Comparison of ENCODE assay signal across 22 cellular contexts in genomic region chr2:130810490-130810889, GRCh38. TPM values are rescaled to one million over a fixed set of nuclear protein-coding genes. Genes with fewer than 3 reads are reported as not detected.
DNase-seq lines count a peak whose midpoint lies in the region; ATAC-seq and TF ChIP-seq lines count a peak whose summit lies in the region.
"Had no signal": no experiment of that assay in that cellular context is flagged by ENCODE, and none has a peak within 500 bp of the region (broad histone marks: within the 10 kb centered on the region; RNA-seq: fewer than 3 reads in every experiment).

No MANE protein-coding gene starts in this region.

- H3K27me3 Mint-ChIP-seq in chondrocyte (ENCODE audit: low read depth) = peaks cover 32% of the 10 kb centered on the region

- DNase-seq in PC-9 = no peak
- DNase-seq in chondrocyte (ENCODE audit: low spot score) = peak; percentile 35
- DNase-seq in upper lobe of right lung = peak; percentile 39
- no peak for DNase-seq in NCI-H1930 (lab: John Stamatoyannopoulos, UW)
- no peak for DNase-seq in stimulated activated naive CD4-positive, alpha-beta T cell treated with Interleukin-2 at 50 U/mL for 16 hours (lab: John Stamatoyannopoulos, UW)
- DNase-seq: C1 segment of cervical spinal cord; CD4-positive, alpha-beta memory T cell; COR-L47; NCI-H1092 treated with DMSO at 0.1 percent for 48 hours; NCI-H1436; NCI-H187 treated with DMSO at 0.1 percent for 48 hours; NCI-H2107; NCI-H446; NCI-H524 treated with DMSO at 0.1 percent for 48 hours; SK-N-SH; SW 1271; T-helper 17 cell had no signal

- no peak overlapping the region for H3K4me2 ChIP-seq in PC-9
- H3K4me2 ChIP-seq: SK-N-SH had no signal

- H4K20me1 ChIP-seq in PC-9 (ENCODE audit: insufficient read depth) = no peaks in the 10 kb centered on the region

- peaks cover 2% of the 10 kb centered on the region for H3K36me3 Mint-ChIP-seq in chondrocyte (ENCODE audit: low read depth)
- H3K36me3 Mint-ChIP-seq: CD4-positive, alpha-beta memory T cell had no signal

- H3K4me1 Mint-ChIP-seq in chondrocyte (ENCODE audit: low read depth) = no peaks in the 10 kb centered on the region

- H3K9me3 ChIP-seq in PC-9 (ENCODE audit: insufficient read depth, low read depth) (no peaks in the 10 kb centered on the region), upper lobe of right lung (no peaks in the 10 kb centered on the region)
- H3K9me3 ChIP-seq: SK-N-SH had no signal

- H3K27ac Mint-ChIP-seq in chondrocyte (ENCODE audit: unreplicated experiment) = no peak overlapping the region
- H3K27ac Mint-ChIP-seq: CD4-positive, alpha-beta memory T cell; T-helper 17 cell had no signal

- H3K79me2 ChIP-seq in PC-9 (ENCODE audit: low read depth) = no peaks in the 10 kb centered on the region

- peaks cover 16% of the 10 kb centered on the region for H3F3A ChIP-seq in PC-9 (ENCODE audit: insufficient read depth, low read depth)

- POLR2A ChIA-PET in PC-9 (lab: Charles Lee; ENCODE audit: unreplicated experiment) = no interaction called here

- H3K27me3 ChIP-seq in PC-9 (ENCODE audit: insufficient read depth, low read depth) = no peaks in the 10 kb centered on the region
- peaks cover 1% of the 10 kb centered on the region for H3K27me3 ChIP-seq in upper lobe of right lung

- no peaks in the 10 kb centered on the region for H3K9me2 ChIP-seq in PC-9 (ENCODE audit: insufficient read depth)
- H3K9me2 ChIP-seq: SK-N-SH had no signal

- no peak for TF ChIP-seq CTCF in PC-9 (conservative IDR thresholded peaks at IDR 0.05)
- TF ChIP-seq CTCF in chondrocyte (IDR thresholded peaks at IDR 0.05) = no peak
- TF ChIP-seq CTCF in upper lobe of right lung (IDR thresholded peaks at IDR 0.05) = no peak

- peak; percentile 57 for ATAC-seq in HG03432 (IDR thresholded peaks at IDR 0.05; ENCODE audit: unreplicated experiment)
- no peak for ATAC-seq in upper lobe of right lung
- no peak for ATAC-seq in GM21737 (IDR thresholded peaks at IDR 0.05; ENCODE audit: unreplicated experiment)
- ATAC-seq: Panc1, T-helper 17 cell had no signal

- H3K4me1 ChIP-seq in PC-9 (replicated peaks; ENCODE audit: insufficient read depth) (peaks cover 45% of the 10 kb centered on the region), upper lobe of right lung (no peaks in the 10 kb centered on the region)

- CTCF ChIA-PET in PC-9 (lab: Charles Lee) = interaction anchor here (0.6 kb wide), 1 partner anchor 110 kb away, joined by 11 read pairs; no protein-coding TSS in a partner anchor

- H2AFZ ChIP-seq in PC-9 = no peak overlapping the region

- intact Hi-C loops in PC-9 (cut with micrococcal nuclease; ENCODE audit: unreplicated experiment) (no loop called here), upper lobe of right lung (cut with DNase I) (no loop called here)

- no peak overlapping the region for H3K4me3 ChIP-seq in PC-9
- H3K4me3 ChIP-seq in upper lobe of right lung = no peak overlapping the region

- H3K9me3 Mint-ChIP-seq in chondrocyte (ENCODE audit: low read depth) = peaks cover 8% of the 10 kb centered on the region
- H3K9me3 Mint-ChIP-seq: CD4-positive, alpha-beta memory T cell had no signal

- no peak overlapping the region for H3K4me3 Mint-ChIP-seq in chondrocyte (ENCODE audit: unreplicated experiment)
- H3K4me3 Mint-ChIP-seq: CD4-positive, alpha-beta memory T cell; T-helper 17 cell had no signal

- H3K27ac ChIP-seq in PC-9 = peak overlapping the region; percentile 99; the same call in 1 of the 2 replicates
- no peak overlapping the region for H3K27ac ChIP-seq in upper lobe of right lung

- BruUV-seq in PC-9 (replicated peaks; lab: Mats Ljungman, UMichigan) = no TSS peak

- H3K36me3 ChIP-seq in PC-9 (ENCODE audit: low read depth) (no peaks in the 10 kb centered on the region), upper lobe of right lung (no peaks in the 10 kb centered on the region)

RNA-seq across cellular contexts. Expression of gene ARHGEF4, which starts 26.2 kb away (rescaled TPM):
- 16.1 and 20.0 TPM in 2 replicates for total RNA-seq in PC-9 (2021)
- 6.3 to 12.3 TPM (median 10.6 TPM) in 3 replicates for total RNA-seq in chondrocyte
- total RNA-seq in upper lobe of right lung = 11.1 TPM

RNA-seq across cellular contexts. Expression of gene AMER3, which starts 55.1 kb away (rescaled TPM):
- not detected in 2 replicates for total RNA-seq in PC-9 (2021)
- total RNA-seq in chondrocyte = not detected in 3 replicates
- not detected for total RNA-seq in upper lobe of right lung
- total RNA-seq: A673; CD4-positive, alpha-beta memory T cell; HT-29; T-helper 17 cell had no signal

Comparison
In these comparisons a context has a peak if more than half of its experiments do, and no peak if none do; other contexts are left out.
1. DNase-seq: peak in chondrocyte (single experiment) and upper lobe of right lung (single experiment); none in PC-9 (0 of 2), NCI-H1930 (0 of 2) and stimulated activated naive CD4-positive, alpha-beta T cell treated with Interleukin-2 at 50 U/mL for 16 hours (single experiment).